In the genomic region with DNA sequence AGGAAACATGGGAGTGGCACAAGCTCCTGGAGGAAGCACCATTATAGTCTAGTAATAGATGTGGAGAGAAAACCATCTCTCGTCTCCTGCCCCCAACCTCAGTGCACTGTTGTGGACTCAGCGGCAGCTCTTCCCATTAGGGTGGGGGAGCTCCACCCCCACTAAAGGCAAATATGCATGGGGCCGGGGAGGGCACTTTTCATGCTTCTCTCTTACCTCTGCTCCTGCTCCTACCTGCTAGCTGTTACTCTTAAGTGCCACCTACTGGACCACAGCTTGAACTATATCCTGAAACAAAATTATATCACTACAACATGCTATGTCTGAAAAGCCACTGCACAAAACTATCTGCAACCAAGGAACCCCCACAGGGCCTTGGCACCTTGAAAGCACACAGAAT, we compare ENCODE assay signal across 11 cellular contexts.
A peak's percentile ranks its signal among the peaks of the same experiment; 100 is the strongest.
DNase-seq lines count a peak whose midpoint lies in the region; ATAC-seq and TF ChIP-seq lines count a peak whose summit lies in the region.
"Had no signal": no experiment of that assay in that cellular context is flagged by ENCODE, and none has a peak within 500 bp of the region (broad histone marks: within the 10 kb centered on the region; RNA-seq: fewer than 3 reads in every experiment).

No MANE protein-coding gene starts in this region.

- TF ChIP-seq POLR2A in suprapubic skin (IDR thresholded peaks at IDR 0.05): no peak

- 26% methylated on average over 3 of the region's 3 CpGs for WGBS in suprapubic skin

- H3K9me3 ChIP-seq in suprapubic skin: peaks cover 5% of the 10 kb centered on the region

- no peaks in the 10 kb centered on the region for H3K36me3 Mint-ChIP-seq in progenitor cell of endocrine pancreas (ENCODE audit: insufficient read depth)

- TF ChIP-seq CTCF in choroid plexus epithelial cell (conservative IDR thresholded peaks at IDR 0.05; ENCODE audit: low read depth, low read length) (peak; percentile 51), progenitor cell of endocrine pancreas (IDR thresholded peaks at IDR 0.05; ENCODE audit: unreplicated experiment) (peak; percentile 59), suprapubic skin (IDR thresholded peaks at IDR 0.05) (no peak)

- H3K4me1 Mint-ChIP-seq in progenitor cell of endocrine pancreas (ENCODE audit: low read depth): peaks cover 4% of the 10 kb centered on the region

- H3K27ac Mint-ChIP-seq in progenitor cell of endocrine pancreas: no peak overlapping the region

- DNase-seq in NCI-H2081 (lab: John Stamatoyannopoulos, UW) (peak; percentile 14 to 26), NCI-H2081 treated with DMSO at 0.1 percent for 48 hours (lab: John Stamatoyannopoulos, UW) (no peak), NCI-H2107 treated with DMSO at 0.1 percent for 48 hours (lab: John Stamatoyannopoulos, UW; ENCODE audit: unreplicated experiment) (peak; percentile 30), choroid plexus epithelial cell (ENCODE audit: low read depth) (peak; percentile 25), progenitor cell of endocrine pancreas (ENCODE audit: low spot score, unreplicated experiment) (no peak), KBM-7 (no peak), suprapubic skin (ENCODE audit: low spot score in 2 of 2) (no peak)
- DNase-seq: activated naive CD4-positive, alpha-beta T cell treated with anti-CD3 and anti-CD28 coated beads, Interleukin-2, amount 50 U/mL, for 16 hours; posterior cingulate gyrus had no signal

- H3K27me3 ChIP-seq in suprapubic skin: no peaks in the 10 kb centered on the region

- no peaks in the 10 kb centered on the region for H3K27me3 Mint-ChIP-seq in progenitor cell of endocrine pancreas

- no peak for TF ChIP-seq EP300 in suprapubic skin (IDR thresholded peaks at IDR 0.05)

- H3K4me3 Mint-ChIP-seq in progenitor cell of endocrine pancreas (ENCODE audit: low read depth): no peak overlapping the region

- no peaks in the 10 kb centered on the region for H3K36me3 ChIP-seq in suprapubic skin

- peaks cover 27% of the 10 kb centered on the region for H3K9me3 Mint-ChIP-seq in progenitor cell of endocrine pancreas (ENCODE audit: low read depth)

- no peak for ATAC-seq in GM18861 (IDR thresholded peaks at IDR 0.05; ENCODE audit: unreplicated experiment)

- in situ Hi-C loops in KBM-7 (cut with MboI; ENCODE audit: low pct_unique_long_range_greater_than_20kb, low sequenced_read_pairs): no loop called here

- H3K4me1 ChIP-seq in suprapubic skin: no peaks in the 10 kb centered on the region

- H3K4me3 ChIP-seq in choroid plexus epithelial cell (ENCODE audit: low read depth, low read length) (no peak overlapping the region), suprapubic skin (no peak overlapping the region)

- H3K27ac ChIP-seq in suprapubic skin: no peak overlapping the region
- H3K27ac ChIP-seq: HL-60 had no signal

Comparison
In these comparisons a context has a peak if more than half of its experiments do, and no peak if none do; other contexts are left out.
1. DNase-seq: peak in NCI-H2081 (2 of 2), NCI-H2107 treated with DMSO at 0.1 percent for 48 hours (single experiment) and choroid plexus epithelial cell (single experiment); none in NCI-H2081 treated with DMSO at 0.1 percent for 48 hours (single experiment), progenitor cell of endocrine pancreas (single experiment), KBM-7 (single experiment) and suprapubic skin (0 of 2).
2. CTCF ChIP-seq: peak in choroid plexus epithelial cell (single experiment) and progenitor cell of endocrine pancreas (single experiment); none in suprapubic skin (0 of 2).